ENCODE assay signal across 26 cellular contexts in genomic region chr4:1094336-1094690, GRCh38. TPM values are rescaled to one million over a fixed set of nuclear protein-coding genes. Genes with fewer than 3 reads are reported as not detected.
"Had no signal": no experiment of that assay in that cellular context is flagged by ENCODE, and none has a peak within 500 bp of the region (broad histone marks: within the 10 kb centered on the region; RNA-seq: fewer than 3 reads in every experiment).

No MANE protein-coding gene starts in this region.

- H3K27me3 ChIP-seq: colonic mucosa, right atrium auricular region, sigmoid colon, transverse colon had no signal

- H3K27ac ChIP-seq: colonic mucosa, epithelial cell of prostate, foreskin keratinocyte, gastroesophageal sphincter, heart left ventricle, left ventricle myocardium inferior, lower lobe of right lung, parathyroid adenoma, prostate gland, right atrium auricular region, sigmoid colon, suprapubic skin, transverse colon had no signal

- H3K4me1 ChIP-seq: colonic mucosa, foreskin keratinocyte, gastroesophageal sphincter, heart left ventricle, left ventricle myocardium inferior, lower lobe of right lung, parathyroid adenoma, prostate gland, right atrium auricular region, sigmoid colon, suprapubic skin, transverse colon had no signal

- H3K9ac ChIP-seq: parathyroid adenoma had no signal

- H3K9me3 Mint-ChIP-seq: natural killer cell treated with Interleukin-12 subunit alpha and Interleukin-12 subunit beta and Interleukin-15 and Interleukin-18, amount 100 ng/mL, for 72 hours had no signal

- DNase-seq: central memory CD4-positive, alpha-beta T cell; colonic mucosa; effector CD8-positive, alpha-beta T cell; endodermal cell; foreskin keratinocyte; heart left ventricle; hippocampal formation; left cardiac atrium; left ventricle myocardium inferior; lower lobe of right lung; naive B cell; sigmoid colon; stimulated activated CD4-positive, alpha-beta T cell treated with anti-CD3 and anti-CD28 coated beads, Interleukin-4, amount 100 ng/mL, for 4 hours; stimulated activated naive CD4-positive, alpha-beta T cell; stimulated activated naive CD8-positive, alpha-beta T cell treated with anti-CD3 and anti-CD28 coated beads, Interleukin-15, amount 100 ng/mL, for 72 hours; transverse colon had no signal

- H3K4me3 ChIP-seq: colonic mucosa, gastroesophageal sphincter, heart left ventricle, left ventricle myocardium inferior, lower lobe of right lung, prostate gland, right atrium auricular region, sigmoid colon, suprapubic skin, transverse colon had no signal

- H3K27ac Mint-ChIP-seq: dendritic cell treated with granulocyte-macrophage colony-stimulating factor and Interleukin-4, amounts not matched to agents 40 ng/mL and 50 ng/mL, for 4 days; endodermal cell; naive B cell; natural killer cell treated with Interleukin-12 subunit alpha and Interleukin-12 subunit beta and Interleukin-15 and Interleukin-18, amount 100 ng/mL, for 72 hours had no signal

- H3K36me3 Mint-ChIP-seq: natural killer cell treated with Interleukin-12 subunit alpha and Interleukin-12 subunit beta and Interleukin-15 and Interleukin-18, amount 100 ng/mL, for 72 hours had no signal

- ATAC-seq: esophagus mucosa; foreskin keratinocyte; gastroesophageal sphincter; heart left ventricle; left cardiac atrium; lower lobe of right lung; natural killer cell treated with Interleukin-12 subunit alpha and Interleukin-12 subunit beta and Interleukin-15 and Interleukin-18, amount 100 ng/mL, for 72 hours; stimulated activated naive CD8-positive, alpha-beta T cell treated with anti-CD3 and anti-CD28 coated beads, Interleukin-15, amount 100 ng/mL, for 72 hours had no signal

- H3K4me1 Mint-ChIP-seq: endodermal cell, neural crest cell had no signal

- H3K27me3 Mint-ChIP-seq: stimulated activated naive CD8-positive, alpha-beta T cell treated with anti-CD3 and anti-CD28 coated beads, Interleukin-15, amount 100 ng/mL, for 72 hours had no signal

- H3K9me3 ChIP-seq: colonic mucosa, gastroesophageal sphincter, heart left ventricle, left ventricle myocardium inferior, lower lobe of right lung, prostate gland, right atrium auricular region, sigmoid colon, suprapubic skin, transverse colon had no signal

- H3K36me3 ChIP-seq: colonic mucosa, gastroesophageal sphincter, heart left ventricle, left ventricle myocardium inferior, lower lobe of right lung, prostate gland, right atrium auricular region, sigmoid colon, suprapubic skin, transverse colon had no signal

- H3K4me3 Mint-ChIP-seq: dendritic cell treated with granulocyte-macrophage colony-stimulating factor and Interleukin-4, amounts not matched to agents 40 ng/mL and 50 ng/mL, for 4 days; endodermal cell; naive B cell; natural killer cell treated with Interleukin-12 subunit alpha and Interleukin-12 subunit beta and Interleukin-15 and Interleukin-18, amount 100 ng/mL, for 72 hours; neural crest cell; stimulated activated naive CD8-positive, alpha-beta T cell treated with anti-CD3 and anti-CD28 coated beads, Interleukin-15, amount 100 ng/mL, for 72 hours had no signal

RNA-seq across cellular contexts. Expression of gene RNF212, which starts 19.1 kb away (rescaled TPM):
- total RNA-seq: left ventricle myocardium inferior had no signal
